Comparison of ENCODE assay signal across 18 cellular contexts in the genomic region with DNA sequence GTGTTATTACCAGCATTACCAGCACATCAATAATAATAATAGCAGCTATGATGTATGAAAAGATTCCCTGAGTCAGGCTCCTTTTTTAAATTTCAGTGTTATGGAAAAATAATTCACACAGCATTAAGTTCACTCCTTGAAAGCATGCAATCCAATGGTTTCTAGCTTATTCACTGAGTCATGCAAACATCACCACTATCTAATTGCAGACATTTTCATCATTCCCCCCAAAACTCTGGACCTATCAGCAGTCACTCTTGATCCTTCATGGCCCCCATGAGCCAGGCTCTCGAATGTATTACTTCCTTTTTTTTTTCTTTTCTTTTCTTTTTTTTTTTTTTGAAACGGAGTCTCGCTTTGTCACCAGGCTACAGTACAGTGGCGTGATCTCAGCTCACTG.
DNase-seq lines count a peak whose midpoint lies in the region; ATAC-seq and TF ChIP-seq lines count a peak whose summit lies in the region.
"Had no signal": no experiment of that assay in that cellular context is flagged by ENCODE, and none has a peak within 500 bp of the region (broad histone marks: within the 10 kb centered on the region; RNA-seq: fewer than 3 reads in every experiment).

No MANE protein-coding gene starts in this region.

- H3K4me1 Mint-ChIP-seq in stimulated activated naive B cell treated with anti-CD40 and anti-IgM and Interleukin-4, amounts not matched to agents 10 μg/mL and 1 μg/mL and 100 μg/mL, for 72 hours, result no peaks in the 10 kb centered on the region
- H3K4me1 Mint-ChIP-seq in mesothelial cell of epicardium, result peaks cover 26% of the 10 kb centered on the region

- no peak overlapping the region for H3K27ac Mint-ChIP-seq in stimulated activated naive B cell treated with anti-CD40 and anti-IgM and Interleukin-4, amounts not matched to agents 10 μg/mL and 1 μg/mL and 100 μg/mL, for 72 hours
- H3K27ac Mint-ChIP-seq in mesothelial cell of epicardium, result no peak overlapping the region

- no peaks in the 10 kb centered on the region for H4K20me1 ChIP-seq in fibroblast of lung (ENCODE audit: control insufficient read depth, extremely low read depth, insufficient read depth, low read length)
- H4K20me1 ChIP-seq: BLaER1 had no signal

- peaks cover 4 to 15% of the 10 kb centered on the region in 2 donors for H3K27me3 Mint-ChIP-seq in stimulated activated naive B cell treated with anti-CD40 and anti-IgM and Interleukin-4, amounts not matched to agents 10 μg/mL and 1 μg/mL and 100 μg/mL, for 72 hours
- peaks cover 2% of the 10 kb centered on the region for H3K27me3 Mint-ChIP-seq in mesothelial cell of epicardium (ENCODE audit: low read depth)

- peak; percentile 22 for DNase-seq in KBM-7
- peak; percentile 3 for DNase-seq in adipocyte (ENCODE audit: low read depth)
- DNase-seq in fibroblast of lung (ENCODE audit: low read depth in 2 of 2), result peak; percentile 42 to 46
- no peak for DNase-seq in stimulated activated naive B cell treated with anti-CD40 and anti-IgM and Interleukin-4, amounts not matched to agents 10 μg/mL and 1 μg/mL and 100 μg/mL, for 72 hours
- DNase-seq in foreskin fibroblast, result no peak
- DNase-seq in NCI-H1417 treated with DMSO at 0.1 percent for 48 hours (lab: John Stamatoyannopoulos, UW), result no peak
- no peak for DNase-seq in mesothelial cell of epicardium (ENCODE audit: low spot score in 2 of 2, unreplicated experiment in 2 of 2)
- DNase-seq: CD8-positive, alpha-beta memory T cell; DMS79 treated with DMSO at 0.1 percent for 48 hours; HCEC 1CT; NCI-H1105; NCI-H187; NCI-H345; NCI-H526 treated with DMSO at 0.1 percent for 48 hours; SHP77; SK-N-SH had no signal

- H3K27me3 ChIP-seq in adipocyte (replicated peaks; ENCODE audit: control insufficient read depth, insufficient read depth, low read length) (no peaks in the 10 kb centered on the region), fibroblast of lung (ENCODE audit: control insufficient read depth, insufficient read depth, low read length) (no peaks in the 10 kb centered on the region), gastroesophageal sphincter (no peaks in the 10 kb centered on the region)
- H3K27me3 ChIP-seq: BLaER1 had no signal

- H3K4me3 ChIP-seq in adipocyte (ENCODE audit: low read length) (no peak overlapping the region), fibroblast of lung (replicated peaks in 1 of 4; ENCODE audit: control extremely low read depth in 1 of 4, insufficient read depth in 1 of 4, low read depth in 3 of 4, low read length in 4 of 4) (no peak overlapping the region), foreskin fibroblast (ENCODE audit: low read depth in 1 of 2, low read length in 2 of 2) (no peak overlapping the region), gastroesophageal sphincter (no peak overlapping the region)
- H3K4me3 ChIP-seq: BLaER1 had no signal

- in situ Hi-C loops in KBM-7 (cut with MboI; ENCODE audit: low pct_unique_long_range_greater_than_20kb, low sequenced_read_pairs), result no loop called here

- H3K9me3 ChIP-seq in adipocyte (ENCODE audit: control insufficient read depth, low read length) (no peaks in the 10 kb centered on the region), fibroblast of lung (ENCODE audit: control insufficient read depth, insufficient read depth, low read depth, low read length) (no peaks in the 10 kb centered on the region), gastroesophageal sphincter (no peaks in the 10 kb centered on the region)
- H3K9me3 ChIP-seq: BLaER1, SK-N-SH had no signal

- no peaks in the 10 kb centered on the region for H3K79me2 ChIP-seq in fibroblast of lung (ENCODE audit: control insufficient read depth, insufficient read depth, low read length)

- TF ChIP-seq EP300 in gastroesophageal sphincter (IDR thresholded peaks at IDR 0.05), result no peak

- H3K27ac ChIP-seq in fibroblast of lung (ENCODE audit: insufficient read depth, low read length) (no peak overlapping the region), gastroesophageal sphincter (no peak overlapping the region)
- H3K27ac ChIP-seq: BLaER1 had no signal

- WGBS in gastroesophageal sphincter (ENCODE audit: low coverage in 1 of 2), 2 donors, result 86% methylated on average over 4 of the region's 4 CpGs; no CpG with 5 or more reads in 1 of the 2 donors

- H3K4me3 Mint-ChIP-seq in stimulated activated naive B cell treated with anti-CD40 and anti-IgM and Interleukin-4, amounts not matched to agents 10 μg/mL and 1 μg/mL and 100 μg/mL, for 72 hours, result no peak overlapping the region
- no peak overlapping the region for H3K4me3 Mint-ChIP-seq in mesothelial cell of epicardium
- H3K4me3 Mint-ChIP-seq: CD8-positive, alpha-beta memory T cell had no signal

- H3K9me3 Mint-ChIP-seq in stimulated activated naive B cell treated with anti-CD40 and anti-IgM and Interleukin-4, amounts not matched to agents 10 μg/mL and 1 μg/mL and 100 μg/mL, for 72 hours, result peaks cover 2 to 3% of the 10 kb centered on the region in 2 donors
- no peaks in the 10 kb centered on the region for H3K9me3 Mint-ChIP-seq in mesothelial cell of epicardium

- H3K4me1 ChIP-seq in adipocyte (ENCODE audit: control insufficient read depth, insufficient read depth, low read length) (peaks cover 4% of the 10 kb centered on the region), fibroblast of lung (ENCODE audit: control insufficient read depth, extremely low read depth, insufficient read depth, low read length) (no peaks in the 10 kb centered on the region), gastroesophageal sphincter (no peaks in the 10 kb centered on the region)
- H3K4me1 ChIP-seq: BLaER1 had no signal

- no peak for TF ChIP-seq CTCF in fibroblast of lung (conservative IDR thresholded peaks at IDR 0.05 in 1 of 2, IDR thresholded peaks at IDR 0.05 in 1 of 2; ENCODE audit: low read depth in 1 of 2, low read length in 2 of 2)
- TF ChIP-seq CTCF in foreskin fibroblast (IDR thresholded peaks at IDR 0.05; ENCODE audit: low read depth, low read length), result no peak
- no peak for TF ChIP-seq CTCF in mesothelial cell of epicardium (IDR thresholded peaks at IDR 0.05; ENCODE audit: unreplicated experiment)
- no peak for TF ChIP-seq CTCF in gastroesophageal sphincter (IDR thresholded peaks at IDR 0.05)

- H2AFZ ChIP-seq in fibroblast of lung (ENCODE audit: low read length), result no peak overlapping the region

- no peaks in the 10 kb centered on the region for H3K36me3 Mint-ChIP-seq in stimulated activated naive B cell treated with anti-CD40 and anti-IgM and Interleukin-4, amounts not matched to agents 10 μg/mL and 1 μg/mL and 100 μg/mL, for 72 hours
- no peaks in the 10 kb centered on the region for H3K36me3 Mint-ChIP-seq in mesothelial cell of epicardium
- H3K36me3 Mint-ChIP-seq: CD8-positive, alpha-beta memory T cell had no signal

- TF ChIP-seq POLR2A in gastroesophageal sphincter (IDR thresholded peaks at IDR 0.05), result no peak

- no peak overlapping the region for H3K9ac ChIP-seq in adipocyte (ENCODE audit: low read length)
- no peak overlapping the region for H3K9ac ChIP-seq in fibroblast of lung (ENCODE audit: insufficient read depth, low read length)
- H3K9ac ChIP-seq: BLaER1, SK-N-SH had no signal

- H3K36me3 ChIP-seq in adipocyte (ENCODE audit: control insufficient read depth, insufficient read depth, low read length, severe bottlenecking) (peaks cover 40% of the 10 kb centered on the region), fibroblast of lung (ENCODE audit: control insufficient read depth, insufficient read depth, low read length) (no peaks in the 10 kb centered on the region), gastroesophageal sphincter (no peaks in the 10 kb centered on the region)
- H3K36me3 ChIP-seq: BLaER1 had no signal

- no peak overlapping the region for H3K4me2 ChIP-seq in fibroblast of lung (ENCODE audit: extremely low read depth, insufficient read depth, low read length)
- H3K4me2 ChIP-seq: BLaER1, SK-N-SH had no signal

- ATAC-seq in stimulated activated naive B cell treated with anti-CD40 and anti-IgM and Interleukin-4, amounts not matched to agents 10 μg/mL and 1 μg/mL and 100 μg/mL, for 72 hours (replicated peaks), result peak; percentile 41 to 48
- ATAC-seq in gastroesophageal sphincter, result no peak

Comparison
In these comparisons a context has a peak if more than half of its experiments do, and no peak if none do; other contexts are left out.
1. DNase-seq: peak in KBM-7 (single experiment), adipocyte (single experiment) and fibroblast of lung (2 of 2); none in stimulated activated naive B cell treated with anti-CD40 and anti-IgM and Interleukin-4, amounts not matched to agents 10 μg/mL and 1 μg/mL and 100 μg/mL, for 72 hours (single experiment), foreskin fibroblast (0 of 2), NCI-H1417 treated with DMSO at 0.1 percent for 48 hours (single experiment) and mesothelial cell of epicardium (0 of 2).